2 cellular contexts compared by ENCODE assay signal in genomic region chr17:1203111-1203966, GRCh38.
TF ChIP-seq lines count a peak whose summit lies in the region.

No MANE protein-coding gene starts in this region.

TF ChIP-seq in liver, 16 proteins besides CTCF, POLR2A, EP300 and RAD21 (continued from another document):
- TF ChIP-seq YY1 (IDR thresholded peaks at IDR 0.05) = no peak
- TF ChIP-seq MAX (IDR thresholded peaks at IDR 0.05) = no peak
- no peak for TF ChIP-seq JUND (IDR thresholded peaks at IDR 0.05)
- TF ChIP-seq FOXA1 (IDR thresholded peaks at IDR 0.05) = no peak
- TF ChIP-seq GABPA (IDR thresholded peaks at IDR 0.05 in 1 of 2, conservative IDR thresholded peaks at IDR 0.05 in 1 of 2) = no peak
- TF ChIP-seq TAF1 (conservative IDR thresholded peaks at IDR 0.05) = no peak
- TF ChIP-seq SP1 (IDR thresholded peaks at IDR 0.05) = no peak
- TF ChIP-seq REST (IDR thresholded peaks at IDR 0.05) = no peak
- no peak for TF ChIP-seq RXRA (IDR thresholded peaks at IDR 0.05)
- no peak for TF ChIP-seq ATF3 (IDR thresholded peaks at IDR 0.05)
- no peak for TF ChIP-seq NR2F2 (IDR thresholded peaks at IDR 0.05)
TF ChIP-seq in liver: peak in this region for 0.

TF ChIP-seq in HepG2, 621 proteins besides CTCF, POLR2A, EP300 and RAD21 (continued from another document):
- TF ChIP-seq AHDC1 (CRISPR knock-in tag; IDR thresholded peaks at IDR 0.05; ENCODE audit: borderline replicate concordance) = no peak
- TF ChIP-seq PHF8 (CRISPR knock-in tag; IDR thresholded peaks at IDR 0.05) = no peak
- TF ChIP-seq MAZ (IDR thresholded peaks at IDR 0.05; ENCODE audit: borderline replicate concordance, low read depth, low read length) = no peak
- no peak for TF ChIP-seq MAZ (CRISPR knock-in tag; IDR thresholded peaks at IDR 0.05; ENCODE audit: low read depth)
- TF ChIP-seq ZGPAT (CRISPR knock-in tag; IDR thresholded peaks at IDR 0.05) = no peak
- TF ChIP-seq ZNF775 (CRISPR knock-in tag; IDR thresholded peaks at IDR 0.05; ENCODE audit: borderline replicate concordance) = no peak
TF ChIP-seq in HepG2: peak in this region for 0.
